Comparison of ENCODE assay signal across 8 cellular contexts in genomic region chr4:106898621-106899230, GRCh38.
DNase-seq lines count a peak whose midpoint lies in the region; ATAC-seq, FAIRE-seq and TF ChIP-seq lines count a peak whose summit lies in the region.

No MANE protein-coding gene starts in this region.

- no peak for TF ChIP-seq POLR2A in HepG2 (IDR thresholded peaks at IDR 0.05; ENCODE audit: insufficient read depth in 1 of 2, low read depth in 2 of 2, low read length in 2 of 2)

- no peaks in the 10 kb centered on the region for H3K27me3 Mint-ChIP-seq in brain
- H3K27me3 Mint-ChIP-seq in CD4-positive, alpha-beta T cell = no peaks in the 10 kb centered on the region

- no peaks in the 10 kb centered on the region for H3K4me1 Mint-ChIP-seq in brain
- H3K4me1 Mint-ChIP-seq in CD4-positive, alpha-beta T cell (ENCODE audit: low read depth) = no peaks in the 10 kb centered on the region

- no peak overlapping the region for H3K4me3 Mint-ChIP-seq in brain
- H3K4me3 Mint-ChIP-seq in CD4-positive, alpha-beta T cell = no peak overlapping the region

- DNase-seq in AG09319 (ENCODE audit: extremely low read depth, low read depth) = peak; percentile 24
- DNase-seq in GM10266 (ENCODE audit: extremely low spot score) = peak; percentile 18
- DNase-seq in NCI-H1436 (lab: John Stamatoyannopoulos, UW) = peak; percentile 9
- peak; percentile 32 for DNase-seq in HepG2 (ENCODE audit: low spot score)
- DNase-seq in CD4-positive, alpha-beta T cell = no peak

- no peak for TF ChIP-seq RAD21 in HepG2 (CRISPR knock-in tag; IDR thresholded peaks at IDR 0.05)

- H3K36me3 Mint-ChIP-seq in brain = no peaks in the 10 kb centered on the region
- no peaks in the 10 kb centered on the region for H3K36me3 Mint-ChIP-seq in CD4-positive, alpha-beta T cell (ENCODE audit: low read depth)

- H2AFZ ChIP-seq in HepG2 (ENCODE audit: low read length) = no peak overlapping the region

- TF ChIP-seq EP300 in HepG2 (IDR thresholded peaks at IDR 0.05; ENCODE audit: low read depth in 2 of 2, low read length in 2 of 2) (no peak), HepG2 (CRISPR knock-in tag; IDR thresholded peaks at IDR 0.05; ENCODE audit: borderline replicate concordance) (no peak)

- intact Hi-C loops in HepG2 (cut with micrococcal nuclease; ENCODE audit: unreplicated experiment) = loop anchor here (1.0 to 5.0 kb wide), 4 partner anchors 207 to 631 kb away; partner anchors contain the start of gene GIMD1
- intact Hi-C loops in CD4-positive, alpha-beta T cell (cut with DNase I, micrococcal nuclease) = no loop called here

- no TSS peak for BruUV-seq in HepG2 (replicated peaks; lab: Mats Ljungman, UMichigan)

- H3K27ac ChIP-seq in HepG2 (ENCODE audit: extremely low read length, insufficient read depth, low read length) = no peak overlapping the region
- no peak overlapping the region for H3K27ac ChIP-seq in CD4-positive, alpha-beta T cell (ENCODE audit: low read depth, low read length)

- peak; percentile 76 for ATAC-seq in HG02759 (IDR thresholded peaks at IDR 0.05; ENCODE audit: unreplicated experiment)
- peak; percentile 85 for ATAC-seq in HepG2
- ATAC-seq in GM21528 (IDR thresholded peaks at IDR 0.05; ENCODE audit: low FRiP score, unreplicated experiment) = no peak
- no peak for ATAC-seq in CD4-positive, alpha-beta T cell (ENCODE audit: poor library complexity)

- no peak overlapping the region for H3K27ac Mint-ChIP-seq in brain
- H3K27ac Mint-ChIP-seq in CD4-positive, alpha-beta T cell = no peak overlapping the region

- no peak overlapping the region for H3K9ac ChIP-seq in HepG2 (ENCODE audit: insufficient read depth, low read depth, low read length)

- no peak overlapping the region for H3K4me2 ChIP-seq in HepG2 (ENCODE audit: low read depth, low read length)

- no peaks in the 10 kb centered on the region for H4K20me1 ChIP-seq in HepG2 (ENCODE audit: insufficient read depth, low read length)

- in situ Hi-C loops in HepG2 (cut with HindIII; ENCODE audit: extremely low pct_ligation_motif_present, low pct_unique_long_range_greater_than_20kb) = no loop called here

- FAIRE-seq in HepG2 (lab: Jason Lieb, UNC) = peak; percentile 76

- POLR2A ChIA-PET in HepG2 (lab: Yijun Ruan, JAX) = interaction anchor here (0.8 kb wide), 1 partner anchor 632 kb away, joined by 3 read pairs; no protein-coding TSS in a partner anchor
- POLR2A ChIA-PET in CD4-positive, alpha-beta T cell (lab: Charles Lee) = no interaction called here

- H3K79me2 ChIP-seq in HepG2 (ENCODE audit: insufficient read depth, low read length) = no peaks in the 10 kb centered on the region

- H3K9me3 ChIP-seq in HepG2 (ENCODE audit: low read length) = no peaks in the 10 kb centered on the region
- H3K9me3 ChIP-seq in CD4-positive, alpha-beta T cell (ENCODE audit: control insufficient read depth, low read length) = no peaks in the 10 kb centered on the region

- peaks cover 0 to 7% (median 0%) of the 10 kb centered on the region in 5 experiments for H3K9me3 Mint-ChIP-seq in brain
- peaks cover 9% of the 10 kb centered on the region for H3K9me3 Mint-ChIP-seq in CD4-positive, alpha-beta T cell

- H3K4me3 ChIP-seq in HepG2 (replicated peaks in 1 of 3; ENCODE audit: insufficient read depth in 1 of 3, low read depth in 2 of 3, low read length in 3 of 3) = no peak overlapping the region

- whole genome bisulfite sequencing in HepG2 (ENCODE audit: low lambda C conversion rate) = under 1% methylated on average over 4 of the region's 4 CpGs

- H3K4me1 ChIP-seq in HepG2 (ENCODE audit: insufficient read depth, low read length) = no peaks in the 10 kb centered on the region

- no peaks in the 10 kb centered on the region for H3K27me3 ChIP-seq in HepG2 (ENCODE audit: control insufficient read depth in 1 of 2, insufficient read depth in 2 of 2, low read length in 2 of 2)
- no peaks in the 10 kb centered on the region for H3K27me3 ChIP-seq in CD4-positive, alpha-beta T cell (ENCODE audit: control insufficient read depth, insufficient read depth, low read length)

- CTCF ChIA-PET in HepG2 (lab: Yijun Ruan, JAX; ENCODE audit: low intra/inter-chr PET ratio, low total read pairs) = no interaction called here
- CTCF ChIA-PET in CD4-positive, alpha-beta T cell (lab: Charles Lee) = no interaction called here

- H3K36me3 ChIP-seq in HepG2 (replicated peaks in 1 of 2; ENCODE audit: control insufficient read depth in 1 of 2, insufficient read depth in 2 of 2, low read length in 2 of 2) = no peaks in the 10 kb centered on the region

- peak; percentile 78 for TF ChIP-seq CTCF in AG09319 (IDR thresholded peaks at IDR 0.05; ENCODE audit: low read depth, low read length)
- TF ChIP-seq CTCF in GM10266 (IDR thresholded peaks at IDR 0.05; ENCODE audit: control insufficient read depth, insufficient read depth, low read depth, missing control alignments) = peak; percentile 62
- peak; percentile 67 to 78 for TF ChIP-seq CTCF in brain (conservative IDR thresholded peaks at IDR 0.05)
- TF ChIP-seq CTCF in HepG2 (CRISPR knock-in tag; IDR thresholded peaks at IDR 0.05) = peak; percentile 62
- no peak for TF ChIP-seq CTCF in CD4-positive, alpha-beta T cell (IDR thresholded peaks at IDR 0.05)

TF ChIP-seq in HepG2, 621 proteins besides CTCF, POLR2A, EP300 and RAD21:
- TF ChIP-seq STAG1 (CRISPR knock-in tag; IDR thresholded peaks at IDR 0.05) (peak; percentile 66), ZNF546 (CRISPR knock-in tag; conservative IDR thresholded peaks at IDR 0.05) (no peak), SMC3 (IDR thresholded peaks at IDR 0.05; ENCODE audit: low read length) (peak; percentile 45; the same call in 1 of the 2 replicates), CEBPZ (IDR thresholded peaks at IDR 0.05; ENCODE audit: low read length) (no peak)
TF ChIP-seq in HepG2: peak in this region for 2.

Comparison
In these comparisons a context has a peak if more than half of its experiments do, and no peak if none do; other contexts are left out.
1. DNase-seq: peak in AG09319 (single experiment), GM10266 (single experiment), NCI-H1436 (single experiment) and HepG2 (single experiment); none in CD4-positive, alpha-beta T cell (0 of 10).
2. ATAC-seq: peak in HG02759 (single experiment) and HepG2 (single experiment); none in GM21528 (single experiment) and CD4-positive, alpha-beta T cell (single experiment).